1 cellular context compared by ENCODE assay signal in genomic region chr3:147407495-147408179, GRCh38.
TF ChIP-seq lines count a peak whose summit lies in the region.

No MANE protein-coding gene starts in this region.

TF ChIP-seq in H1, 55 proteins besides CTCF, POLR2A, EP300 and RAD21:
- TF ChIP-seq USF2 (IDR thresholded peaks at IDR 0.05; ENCODE audit: low read length) (no peak), BCL11A (IDR thresholded peaks at IDR 0.05; ENCODE audit: low read depth in 2 of 2, low read length in 2 of 2) (no peak), SUZ12 (IDR thresholded peaks at IDR 0.05; ENCODE audit: low read length) (peak; percentile 65), EZH2 (IDR thresholded peaks at IDR 0.05; ENCODE audit: low read depth, low read length, severe bottlenecking) (peak; percentile 70), HDAC2 (IDR thresholded peaks at IDR 0.05; ENCODE audit: borderline replicate concordance in 1 of 2, low read depth in 2 of 2, low read length in 2 of 2) (0 out of 4 replicates have a peak, but pooled peaks of 1 of the 2 experiments have one; percentile 10)
